In genomic region chr1:144551107-144551542, GRCh38 we compare ENCODE assay signal across 8 cellular contexts. TPM values are rescaled to one million over a fixed set of nuclear protein-coding genes. Genes with fewer than 3 reads are reported as not detected.
A peak's percentile ranks its signal among the peaks of the same experiment; 100 is the strongest.
DNase-seq lines count a peak whose midpoint lies in the region; ATAC-seq and TF ChIP-seq lines count a peak whose summit lies in the region.

No MANE protein-coding gene starts in this region.

- intact Hi-C loops in testis (cut with DNase I; ENCODE audit: low total_unique reads): no loop called here

- H3K9me3 ChIP-seq in iPS-18c (ENCODE audit: control insufficient read depth, insufficient read depth, low read length) (no peaks in the 10 kb centered on the region), testis (no peaks in the 10 kb centered on the region)

- H3K36me3 ChIP-seq in testis (ENCODE audit: low read depth, missing control alignments): no peaks in the 10 kb centered on the region

- DNase-seq in activated CD4-positive, CD25-positive, alpha-beta regulatory T cell treated with anti-CD3 and anti-CD28 coated beads, Interleukin-2, amount 50 U/mL, for 72 hours: peak; percentile 38
- peak; percentile 73 for DNase-seq in activated effector memory CD4-positive, alpha-beta T cell treated with anti-CD3 and anti-CD28 coated beads, Interleukin-2, amount 50 U/mL, for 16 hours
- DNase-seq in testis: no peak
- DNase-seq in NCI-H128 (lab: John Stamatoyannopoulos, UW; ENCODE audit: unreplicated experiment): no peak
- no peak for DNase-seq in DMS153 (lab: John Stamatoyannopoulos, UW)

- no peaks in the 10 kb centered on the region for H3K27me3 ChIP-seq in testis

- H3K4me3 ChIP-seq in iPS-18c (ENCODE audit: insufficient read depth, low read depth, low read length) (peak overlapping the region; percentile 40), testis (no peak overlapping the region)

- no peak for TF ChIP-seq POLR2A in testis (IDR thresholded peaks at IDR 0.05)

- H3K4me1 ChIP-seq in testis: no peaks in the 10 kb centered on the region

- H3K27ac ChIP-seq in testis: peak overlapping the region; percentile 35 to 75

- no peak for TF ChIP-seq CTCF in testis (IDR thresholded peaks at IDR 0.05)

- WGBS in testis, 2 donors: 5 to 7% methylated on average over 23 of the region's 23 CpGs

- no peak for ATAC-seq in activated CD4-positive, CD25-positive, alpha-beta regulatory T cell treated with anti-CD3 and anti-CD28 coated beads, Interleukin-2, amount 50 U/mL, for 24 hours
- ATAC-seq in HG03354 (IDR thresholded peaks at IDR 0.05; ENCODE audit: poor library complexity, severe bottlenecking, unreplicated experiment): no peak

RNA-seq across cellular contexts. Expression of gene PPIAL4F, which starts 41.6 kb away (rescaled TPM):
- not detected for total RNA-seq in testis
- not detected for polyA plus RNA-seq in testis (ENCODE audit: insufficient read depth, low read depth, low replicate concordance)

Comparison
In these comparisons a context has a peak if more than half of its experiments do, and no peak if none do; other contexts are left out.
1. DNase-seq: peak in activated CD4-positive, CD25-positive, alpha-beta regulatory T cell treated with anti-CD3 and anti-CD28 coated beads, Interleukin-2, amount 50 U/mL, for 72 hours (single experiment) and activated effector memory CD4-positive, alpha-beta T cell treated with anti-CD3 and anti-CD28 coated beads, Interleukin-2, amount 50 U/mL, for 16 hours (single experiment); none in testis (single experiment), NCI-H128 (single experiment) and DMS153 (single experiment).